Comparison of ENCODE assay signal across 16 cellular contexts in genomic region chr10:122441961-122442360, GRCh38. TPM values are rescaled to one million over a fixed set of nuclear protein-coding genes. Genes with fewer than 3 reads are reported as not detected.
DNase-seq lines count a peak whose midpoint lies in the region; ATAC-seq and TF ChIP-seq lines count a peak whose summit lies in the region.
"Had no signal": no experiment of that assay in that cellular context is flagged by ENCODE, and none has a peak within 500 bp of the region (broad histone marks: within the 10 kb centered on the region; RNA-seq: fewer than 3 reads in every experiment).

No MANE protein-coding gene starts in this region.

- DNase-seq in HAP-1 (ENCODE audit: low spot score in 2 of 2), result peak; percentile 9 to 16
- DNase-seq in SW480 (ENCODE audit: low spot score), result peak; percentile 71
- DNase-seq in foreskin fibroblast, result peak; percentile 12 to 35
- DNase-seq in renal cortical epithelial cell (ENCODE audit: low read depth), result peak; percentile 80
- no peak for DNase-seq in stimulated activated CD4-positive, alpha-beta T cell treated with anti-CD3 and anti-CD28 coated beads, Interleukin-4, amount 100 ng/mL, for 4 hours
- DNase-seq in NCI-H1105 (lab: John Stamatoyannopoulos, UW), result no peak
- DNase-seq: activated CD4-positive, alpha-beta T cell treated with anti-CD3 and anti-CD28 coated beads, Interleukin-2, amount 10 ng/mL, durations not matched to agents 24 days and 14 days; activated effector memory CD4-positive, alpha-beta T cell treated with Interleukin-2 at 50 U/mL for 16 hours; left ventricle myocardium inferior; MM.1S; NCI-H524 treated with DMSO at 0.1 percent for 48 hours; retina had no signal

- TF ChIP-seq CTCF in foreskin fibroblast (IDR thresholded peaks at IDR 0.05; ENCODE audit: low read depth, low read length), result no peak

- no peak for ATAC-seq in GM21526 (IDR thresholded peaks at IDR 0.05; ENCODE audit: low FRiP score, unreplicated experiment)
- ATAC-seq in HG03135 (IDR thresholded peaks at IDR 0.05; ENCODE audit: unreplicated experiment), result no peak
- ATAC-seq: GM12878 had no signal

- no peaks in the 10 kb centered on the region for H3K9me3 ChIP-seq in HAP-1

- H3K4me1 ChIP-seq in HAP-1, result no peaks in the 10 kb centered on the region

- no peaks in the 10 kb centered on the region for H3K27me3 ChIP-seq in HAP-1 (ENCODE audit: low read depth)

- H3K4me3 ChIP-seq in HAP-1 (no peak overlapping the region), foreskin fibroblast (ENCODE audit: low read depth in 1 of 2, low read length in 2 of 2) (no peak overlapping the region)
- H3K4me3 ChIP-seq: GM12878, left ventricle myocardium inferior had no signal

- H3K36me3 ChIP-seq in HAP-1 (replicated peaks), result no peaks in the 10 kb centered on the region
- H3K36me3 ChIP-seq: left ventricle myocardium inferior had no signal

- in situ Hi-C loops in HAP-1 (cut with MboI; ENCODE audit: low sequenced_read_pairs), result loop anchor here (25.0 kb wide), 1 partner anchor 305 kb away; no protein-coding TSS in a partner anchor

RNA-seq across cellular contexts. Expression of gene ARMS2, which starts 12.5 kb away (rescaled TPM):
- total RNA-seq in renal cortical epithelial cell, result not detected in 2 replicates
- total RNA-seq: activated CD4-positive, alpha-beta T cell treated with anti-CD3 and anti-CD28 coated beads, Interleukin-2, amount 10 ng/mL, durations not matched to agents 24 days and 14 days; GM12878; subcutaneous adipose tissue had no signal

RNA-seq across cellular contexts. Expression of gene HTRA1, which starts 19.4 kb away (rescaled TPM):
- 11.5 and 27.9 TPM in 2 replicates for total RNA-seq in renal cortical epithelial cell
- total RNA-seq: activated CD4-positive, alpha-beta T cell treated with anti-CD3 and anti-CD28 coated beads, Interleukin-2, amount 10 ng/mL, durations not matched to agents 24 days and 14 days; GM12878 had no signal

Comparison
In these comparisons a context has a peak if more than half of its experiments do, and no peak if none do; other contexts are left out.
1. DNase-seq: peak in HAP-1 (2 of 2), SW480 (single experiment), foreskin fibroblast (2 of 2) and renal cortical epithelial cell (single experiment); none in stimulated activated CD4-positive, alpha-beta T cell treated with anti-CD3 and anti-CD28 coated beads, Interleukin-4, amount 100 ng/mL, for 4 hours (0 of 2) and NCI-H1105 (single experiment).